ENCODE assay signal across 19 cellular contexts in genomic region chr1:116356673-116357072, GRCh38. TPM values are rescaled to one million over a fixed set of nuclear protein-coding genes. Genes with fewer than 3 reads are reported as not detected.
DNase-seq lines count a peak whose midpoint lies in the region; ATAC-seq, FAIRE-seq and TF ChIP-seq lines count a peak whose summit lies in the region.
"Had no signal": no experiment of that assay in that cellular context is flagged by ENCODE, and none has a peak within 500 bp of the region (broad histone marks: within the 10 kb centered on the region; RNA-seq: fewer than 3 reads in every experiment).

No MANE protein-coding gene starts in this region.

- H3K27me3 Mint-ChIP-seq in astrocyte (ENCODE audit: low read depth, unreplicated experiment) (no peaks in the 10 kb centered on the region), endodermal cell (ENCODE audit: insufficient read depth) (peaks cover 3% of the 10 kb centered on the region)
- H3K27me3 Mint-ChIP-seq: activated naive CD8-positive, alpha-beta T cell treated with anti-CD3 and anti-CD28 coated beads for 36 hours had no signal

- H3K36me3 ChIP-seq in astrocyte (ENCODE audit: insufficient read depth, low read length) (no peaks in the 10 kb centered on the region), aorta (ENCODE audit: control insufficient read depth in 1 of 2, insufficient read depth in 2 of 2, low read length in 1 of 2) (no peaks in the 10 kb centered on the region), endodermal cell (ENCODE audit: control insufficient read depth, insufficient read depth, low read length) (no peaks in the 10 kb centered on the region)

- H3K27ac Mint-ChIP-seq in astrocyte (ENCODE audit: unreplicated experiment) (peak overlapping the region; percentile 35), endodermal cell (no peak overlapping the region)
- H3K27ac Mint-ChIP-seq: activated naive CD8-positive, alpha-beta T cell treated with anti-CD3 and anti-CD28 coated beads for 36 hours had no signal

- no peaks in the 10 kb centered on the region for H3K27me3 ChIP-seq in astrocyte (ENCODE audit: insufficient read depth, low read length)
- H3K27me3 ChIP-seq in aorta (ENCODE audit: control insufficient read depth in 1 of 2, insufficient read depth in 2 of 2, low read length in 1 of 2), result no peaks in the 10 kb centered on the region
- H3K27me3 ChIP-seq in endodermal cell (ENCODE audit: control insufficient read depth, insufficient read depth, low read length, poor library complexity, severe bottlenecking), result no peaks in the 10 kb centered on the region
- H3K27me3 ChIP-seq: dorsolateral prefrontal cortex, testis had no signal

- DNase-seq in CD1c-positive myeloid dendritic cell (ENCODE audit: extremely low spot score), result peak; percentile 15
- DNase-seq in LHCN-M2 (ENCODE audit: low read depth), result peak; percentile 21
- DNase-seq in astrocyte (ENCODE audit: low read depth), result no peak
- DNase-seq in foreskin fibroblast, result peak; percentile 37 to 71
- DNase-seq in aorta, result no peak
- DNase-seq in endodermal cell, result no peak
- DNase-seq: activated naive CD8-positive, alpha-beta T cell treated with anti-CD3 and anti-CD28 coated beads for 36 hours; CD8-positive, alpha-beta memory T cell; dorsolateral prefrontal cortex; erythroblast; left ventricle myocardium superior; NCI-H526; retina; SIG-M5; T-helper 9 cell; testis had no signal

- 60 to 61% methylated on average over 2 of the region's 2 CpGs for WGBS in aorta, 2 donors
- WGBS in endodermal cell (ENCODE audit: insufficient coverage in 1 of 2, insufficient read length in 1 of 2), 2 experiments, result 80 to 81% methylated on average over 2 of the region's 2 CpGs

- H3K9me3 ChIP-seq in astrocyte (ENCODE audit: insufficient read depth, low read depth, low read length), result no peaks in the 10 kb centered on the region
- no peaks in the 10 kb centered on the region for H3K9me3 ChIP-seq in aorta (ENCODE audit: control insufficient read depth, low read length)
- H3K9me3 ChIP-seq in endodermal cell (ENCODE audit: control insufficient read depth, low read length), result no peaks in the 10 kb centered on the region
- H3K9me3 ChIP-seq: testis had no signal

- ATAC-seq in aorta (ENCODE audit: low FRiP score), result no peak
- no peak for ATAC-seq in HG02610 (IDR thresholded peaks at IDR 0.05; ENCODE audit: unreplicated experiment)
- no peak for ATAC-seq in GM19397 (IDR thresholded peaks at IDR 0.05; ENCODE audit: unreplicated experiment)
- ATAC-seq: left ventricle myocardium superior had no signal

- no peak overlapping the region for H3K4me3 ChIP-seq in astrocyte (ENCODE audit: insufficient read depth, low read depth, low read length)
- no peak overlapping the region for H3K4me3 ChIP-seq in foreskin fibroblast (ENCODE audit: low read depth in 1 of 2, low read length in 2 of 2)
- H3K4me3 ChIP-seq in aorta (ENCODE audit: low read length in 2 of 2), result no peak overlapping the region
- H3K4me3 ChIP-seq in endodermal cell (ENCODE audit: low read length), result no peak overlapping the region
- H3K4me3 ChIP-seq: dorsolateral prefrontal cortex, testis had no signal

- no peaks in the 10 kb centered on the region for H3K36me3 Mint-ChIP-seq in astrocyte (ENCODE audit: low read depth, unreplicated experiment)
- no peaks in the 10 kb centered on the region for H3K36me3 Mint-ChIP-seq in endodermal cell (ENCODE audit: low read depth)
- H3K36me3 Mint-ChIP-seq: activated naive CD8-positive, alpha-beta T cell treated with anti-CD3 and anti-CD28 coated beads for 36 hours; CD8-positive, alpha-beta memory T cell had no signal

- intact Hi-C loops in aorta (cut with DNase I), result loop anchor here in 1 of 2 donors (5.0 kb wide), 1 partner anchor 204 kb away; no protein-coding TSS in a partner anchor

- H3K27ac ChIP-seq in astrocyte (ENCODE audit: low read depth, low read length), result no peak overlapping the region
- no peak overlapping the region for H3K27ac ChIP-seq in aorta (ENCODE audit: low read depth in 1 of 2, low read length in 2 of 2)
- no peak overlapping the region for H3K27ac ChIP-seq in endodermal cell (ENCODE audit: low read depth, low read length)
- H3K27ac ChIP-seq: dorsolateral prefrontal cortex, testis had no signal

- H3K4me1 ChIP-seq in astrocyte (ENCODE audit: insufficient read depth, low read length) (peaks cover 12% of the 10 kb centered on the region), aorta (ENCODE audit: control insufficient read depth in 1 of 2, insufficient read depth in 2 of 2, low read length in 2 of 2) (no peaks in the 10 kb centered on the region), endodermal cell (ENCODE audit: control insufficient read depth, insufficient read depth, low read length) (no peaks in the 10 kb centered on the region)
- H3K4me1 ChIP-seq: testis had no signal

- no peak for TF ChIP-seq CTCF in astrocyte (IDR thresholded peaks at IDR 0.05; ENCODE audit: insufficient read depth, low read depth, low read length)
- TF ChIP-seq CTCF in foreskin fibroblast (IDR thresholded peaks at IDR 0.05; ENCODE audit: low read depth, low read length), result no peak
- no peak for TF ChIP-seq CTCF in endodermal cell (conservative IDR thresholded peaks at IDR 0.05)

- no peak for FAIRE-seq in astrocyte (lab: Jason Lieb, UNC)
- FAIRE-seq: GM18507 had no signal

- no peaks in the 10 kb centered on the region for H3K9me3 Mint-ChIP-seq in astrocyte (ENCODE audit: unreplicated experiment)
- H3K9me3 Mint-ChIP-seq in endodermal cell, result no peaks in the 10 kb centered on the region
- H3K9me3 Mint-ChIP-seq: activated naive CD8-positive, alpha-beta T cell treated with anti-CD3 and anti-CD28 coated beads for 36 hours; CD8-positive, alpha-beta memory T cell had no signal

- H3K4me3 Mint-ChIP-seq in astrocyte (ENCODE audit: unreplicated experiment) (no peak overlapping the region), endodermal cell (no peak overlapping the region)
- H3K4me3 Mint-ChIP-seq: activated naive CD8-positive, alpha-beta T cell treated with anti-CD3 and anti-CD28 coated beads for 36 hours had no signal

- H3K4me1 Mint-ChIP-seq in astrocyte (ENCODE audit: low read depth, unreplicated experiment), result peaks cover 27% of the 10 kb centered on the region
- peaks cover 9% of the 10 kb centered on the region for H3K4me1 Mint-ChIP-seq in endodermal cell

- peak overlapping the region; percentile 37 for H3K4me2 ChIP-seq in astrocyte (ENCODE audit: low read length)

- no peak overlapping the region for H3K9ac ChIP-seq in astrocyte (ENCODE audit: low read length)
- H3K9ac ChIP-seq in endodermal cell (ENCODE audit: extremely low read depth, low read length, poor library complexity, severe bottlenecking), result no peak overlapping the region

- no peaks in the 10 kb centered on the region for H3K79me2 ChIP-seq in astrocyte (ENCODE audit: insufficient read depth, low read length)

- no peak overlapping the region for H2AFZ ChIP-seq in astrocyte (ENCODE audit: low read depth, low read length)

- H4K20me1 ChIP-seq in astrocyte (ENCODE audit: insufficient read depth, low read length), result no peaks in the 10 kb centered on the region

RNA-seq across cellular contexts. Expression of gene ATP1A1, which starts 16.4 kb away (rescaled TPM):
- total RNA-seq in LHCN-M2 (2014; rRNA removed) (74.6 and 83.9 TPM in 2 replicates), astrocyte (317 and 328 TPM in 2 replicates), aorta (100 to 1,000 TPM; 200 to 216 TPM), endodermal cell (100 to 1,000 TPM; 359 to 398 TPM)
- polyA plus RNA-seq in LHCN-M2 (2012), result 128 TPM
- polyA plus RNA-seq in aorta, result 100 to 1,000 TPM; 138 to 173 TPM
- 224 TPM for polyA plus RNA-seq in endodermal cell (2013, experiment 1 of 2)
- polyA plus RNA-seq in endodermal cell (2013, experiment 2 of 2), result 222 TPM

Comparison
In these comparisons a context has a peak if more than half of its experiments do, and no peak if none do; other contexts are left out.
1. DNase-seq: peak in CD1c-positive myeloid dendritic cell (single experiment), LHCN-M2 (single experiment) and foreskin fibroblast (2 of 2); none in astrocyte (single experiment), aorta (0 of 2) and endodermal cell (single experiment).